19 cellular contexts compared by ENCODE assay signal in the genomic region with DNA sequence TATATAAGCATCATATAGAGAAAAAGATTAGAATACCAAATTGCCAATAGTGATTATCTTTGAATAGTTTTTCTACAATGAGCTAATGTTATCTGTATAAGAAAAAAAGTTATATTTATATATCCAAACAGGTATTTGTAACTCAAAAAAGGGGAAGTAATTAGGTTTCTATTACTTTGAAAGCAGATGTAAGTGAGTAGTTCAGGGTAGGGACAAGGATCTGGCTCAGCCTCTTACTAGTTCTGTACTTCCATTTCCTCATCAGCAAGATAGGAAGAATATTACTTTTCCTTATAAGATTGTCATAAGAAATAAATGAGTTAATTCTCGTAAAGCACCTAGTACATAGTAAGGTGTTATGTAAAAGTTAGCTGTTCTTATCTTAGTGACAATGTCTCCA. TPM values are rescaled to one million over a fixed set of nuclear protein-coding genes. Genes with fewer than 3 reads are reported as not detected.
DNase-seq lines count a peak whose midpoint lies in the region; ATAC-seq, FAIRE-seq and TF ChIP-seq lines count a peak whose summit lies in the region.
"Had no signal": no experiment of that assay in that cellular context is flagged by ENCODE, and none has a peak within 500 bp of the region (broad histone marks: within the 10 kb centered on the region; RNA-seq: fewer than 3 reads in every experiment).

No MANE protein-coding gene starts in this region.

- H3K4me1 ChIP-seq in MM.1S (ENCODE audit: low read length) (peaks cover 24% of the 10 kb centered on the region), adrenal gland (replicated peaks in 1 of 2) (no peaks in the 10 kb centered on the region), kidney (ENCODE audit: control insufficient read depth in 1 of 2, insufficient read depth in 1 of 2, low read depth in 1 of 2, low read length in 2 of 2) (no peaks in the 10 kb centered on the region)
- H3K4me1 ChIP-seq: heart left ventricle, vagina had no signal

- H3K4me3 ChIP-seq in MM.1S (ENCODE audit: low read length) (no peak overlapping the region), adrenal gland (no peak overlapping the region), kidney (ENCODE audit: low read length in 2 of 2) (no peak overlapping the region)
- H3K4me3 ChIP-seq: heart left ventricle, MG63, vagina had no signal

- TF ChIP-seq CTCF in MM.1S (IDR thresholded peaks at IDR 0.05; ENCODE audit: low read length) (no peak), adrenal gland (IDR thresholded peaks at IDR 0.05) (no peak), HFFc6 (IDR thresholded peaks at IDR 0.05) (no peak), kidney (IDR thresholded peaks at IDR 0.05; ENCODE audit: borderline replicate concordance, extremely low read depth, insufficient read depth) (no peak)

- H3K79me2 ChIP-seq in MM.1S (ENCODE audit: low read length), result no peaks in the 10 kb centered on the region

- H3K4me1 Mint-ChIP-seq in HFFc6 (ENCODE audit: low read depth), result peaks cover 11% of the 10 kb centered on the region
- H3K4me1 Mint-ChIP-seq: brain had no signal

- H3K27ac ChIP-seq in MM.1S (ENCODE audit: low read length) (peak overlapping the region; percentile 40; the same call in 1 of the 2 replicates), adrenal gland (no peak overlapping the region), kidney (ENCODE audit: low read depth in 2 of 2, low read length in 2 of 2) (no peak overlapping the region)
- H3K27ac ChIP-seq: heart left ventricle, vagina had no signal

- TF ChIP-seq POLR2A in adrenal gland (IDR thresholded peaks at IDR 0.05), result no peak

- H2AFZ ChIP-seq in MM.1S (ENCODE audit: low read length), result no peak overlapping the region

- H3K9me3 Mint-ChIP-seq in HFFc6, result no peaks in the 10 kb centered on the region
- H3K9me3 Mint-ChIP-seq: activated T-helper 1 cell treated with anti-CD3 and anti-CD28 coated beads, Interleukin-12 subunit alpha, Interleukin-12 subunit beta, Interleukin-2, Interleukin-4 antibody, amounts not matched to agents 30 ng/mL and 10 ng/mL and 1 ng/mL, durations not matched to agents 14 hours and 24 hours and 36 hours; stimulated activated effector memory CD8-positive, alpha-beta T cell treated with anti-CD3 and anti-CD28 coated beads, Interleukin-12 subunit alpha, Interleukin-12 subunit beta, amount 100 ng/mL, for 72 hours had no signal

- H3K27ac Mint-ChIP-seq in HFFc6, result no peak overlapping the region
- H3K27ac Mint-ChIP-seq: brain; stimulated activated effector memory CD8-positive, alpha-beta T cell treated with anti-CD3 and anti-CD28 coated beads, Interleukin-12 subunit alpha, Interleukin-12 subunit beta, amount 100 ng/mL, for 72 hours had no signal

- DNase-seq in MM.1S (peak; percentile 13), adrenal gland (no peak), HFFc6 (no peak), kidney (no peak)
- DNase-seq: activated CD4-positive, CD25-positive, alpha-beta regulatory T cell; DND-41; heart left ventricle; left ventricle myocardium superior; MG63; NCI-H510A; occipital lobe had no signal

- H3F3A ChIP-seq in MM.1S (ENCODE audit: insufficient read depth, low read length), result peaks cover 4% of the 10 kb centered on the region; the same call in 1 of the 2 replicates

- H3K9ac ChIP-seq in MM.1S (ENCODE audit: low read length) (no peak overlapping the region), kidney (ENCODE audit: low read length in 2 of 2) (no peak overlapping the region)

- H3K36me3 Mint-ChIP-seq in HFFc6 (ENCODE audit: low read depth), result peaks cover 27% of the 10 kb centered on the region

- ATAC-seq in GM18502 (IDR thresholded peaks at IDR 0.05; ENCODE audit: poor library complexity, unreplicated experiment) (peak; percentile 79), GM21360 (IDR thresholded peaks at IDR 0.05; ENCODE audit: unreplicated experiment) (peak; percentile 79), HG02938 (IDR thresholded peaks at IDR 0.05; ENCODE audit: unreplicated experiment) (peak; percentile 79), HG03039 (IDR thresholded peaks at IDR 0.05; ENCODE audit: unreplicated experiment) (no peak)
- ATAC-seq: heart left ventricle; left ventricle myocardium superior; stimulated activated effector memory CD8-positive, alpha-beta T cell treated with anti-CD3 and anti-CD28 coated beads, Interleukin-12 subunit alpha, Interleukin-12 subunit beta, amount 100 ng/mL, for 72 hours had no signal

- no peaks in the 10 kb centered on the region for H4K20me1 ChIP-seq in MM.1S (ENCODE audit: insufficient read depth, low read length)

- H3K27me3 Mint-ChIP-seq in HFFc6 (ENCODE audit: insufficient read depth), result no peaks in the 10 kb centered on the region
- H3K27me3 Mint-ChIP-seq: brain had no signal

- intact Hi-C loops in adrenal gland (cut with DNase I), result no loop called here
- intact Hi-C loops in kidney (cut with DNase I), result no loop called here

- no peaks in the 10 kb centered on the region for H3K9me3 ChIP-seq in MM.1S (replicated peaks; ENCODE audit: insufficient read depth, low read length)
- H3K9me3 ChIP-seq in adrenal gland (replicated peaks in 1 of 3), result no peaks in the 10 kb centered on the region
- no peaks in the 10 kb centered on the region for H3K9me3 ChIP-seq in kidney (ENCODE audit: control insufficient read depth in 1 of 2, low read length in 2 of 2)
- H3K9me3 ChIP-seq: heart left ventricle, MG63, vagina had no signal

- no peak overlapping the region for H3K4me3 Mint-ChIP-seq in HFFc6
- H3K4me3 Mint-ChIP-seq: activated T-helper 1 cell treated with anti-CD3 and anti-CD28 coated beads, Interleukin-12 subunit alpha, Interleukin-12 subunit beta, Interleukin-2, Interleukin-4 antibody, amounts not matched to agents 30 ng/mL and 10 ng/mL and 1 ng/mL, durations not matched to agents 14 hours and 24 hours and 36 hours; brain; stimulated activated effector memory CD8-positive, alpha-beta T cell treated with anti-CD3 and anti-CD28 coated beads, Interleukin-12 subunit alpha, Interleukin-12 subunit beta, amount 100 ng/mL, for 72 hours had no signal

- no peaks in the 10 kb centered on the region for H3K36me3 ChIP-seq in MM.1S (replicated peaks; ENCODE audit: insufficient read depth, low read length)
- H3K36me3 ChIP-seq in adrenal gland (replicated peaks in 1 of 2), result peaks cover 0 to 15% of the 10 kb centered on the region in 2 donors
- H3K36me3 ChIP-seq in kidney (ENCODE audit: control insufficient read depth in 1 of 2, insufficient read depth in 2 of 2, low read length in 2 of 2), result peaks cover 0 to 4% of the 10 kb centered on the region in 2 donors

- no peak for FAIRE-seq in kidney (lab: Jason Lieb, UNC)

- peak overlapping the region; percentile 35; the same call in 1 of the 2 replicates for H3K4me2 ChIP-seq in MM.1S (ENCODE audit: low read depth, low read length)

- no peaks in the 10 kb centered on the region for H3K9me2 ChIP-seq in MM.1S (replicated peaks; ENCODE audit: insufficient read depth, low read length)

- WGBS in adrenal gland, 4 donors, result 90 to 100% (median 95%) methylated on average over 1 of the region's 1 CpG

- H3K27me3 ChIP-seq in MM.1S (replicated peaks; ENCODE audit: insufficient read depth, low read length) (no peaks in the 10 kb centered on the region), adrenal gland (no peaks in the 10 kb centered on the region)
- H3K27me3 ChIP-seq: heart left ventricle, MG63, vagina had no signal

RNA-seq across cellular contexts. Expression of a gene that starts 32.2 kb away (rescaled TPM):
- total RNA-seq in adrenal gland (10 to 100 TPM in 7 of 8 donors, 1 to 10 TPM in 1; 9.2 to 68.7 (median 33.5) TPM), kidney (28.5 TPM)
- polyA plus RNA-seq in adrenal gland (10 to 100 TPM; 27.7 to 45.0 (median 35.2) TPM), kidney (ENCODE audit: insufficient read depth, low read depth, low replicate concordance) (9.1 TPM)
- 10 to 100 TPM; 14.6 to 19.1 (median 17.0) TPM for total RNA-seq in HFFc6 (2021; fragmentation: NEBNext Ultra II Directional; extraction: Animal tissue kit (Norgen Biotek cat#: 25700))
